Comparison of ENCODE assay signal across 25 cellular contexts in genomic region chr2:211486-212184, GRCh38.
"Had no signal": no experiment of that assay in that cellular context is flagged by ENCODE, and none has a peak within 500 bp of the region (broad histone marks: within the 10 kb centered on the region; RNA-seq: fewer than 3 reads in every experiment).

No MANE protein-coding gene starts in this region.

- H3K36me3 ChIP-seq: stomach, suprapubic skin, thoracic aorta, thyroid gland, tibial artery, transverse colon, upper lobe of left lung, upper lobe of right lung, uterus, vagina had no signal

- H3K4me3 ChIP-seq: stomach, suprapubic skin, testis, thoracic aorta, thyroid gland, tibial artery, tibial nerve, transverse colon, upper lobe of left lung, upper lobe of right lung, uterus, vagina had no signal

- H3K27me3 ChIP-seq: testis, thyroid gland, upper lobe of left lung, uterus, vagina had no signal

- FAIRE-seq: urothelium cell line had no signal

- H3K27ac ChIP-seq: stomach, suprapubic skin, testis, thoracic aorta, thyroid gland, tibial artery, tibial nerve, transverse colon, upper lobe of left lung, upper lobe of right lung, uterus, vagina had no signal

- ATAC-seq: stimulated activated effector memory CD8-positive, alpha-beta T cell treated with anti-CD3 and anti-CD28 coated beads, Interleukin-12 subunit alpha, Interleukin-12 subunit beta, amount 100 ng/mL, for 72 hours; stimulated activated memory B cell treated with anti-CD40 and anti-IgM and Interleukin-4, amounts not matched to agents 10 μg/mL and 1 μg/mL and 100 μg/mL, for 72 hours; stimulated activated naive B cell treated with anti-CD40 and anti-IgM and Interleukin-4, amounts not matched to agents 10 μg/mL and 1 μg/mL and 100 μg/mL, for 72 hours; stimulated activated naive CD8-positive, alpha-beta T cell treated with anti-CD3 and anti-CD28 coated beads, Interleukin-15, amount 100 ng/mL, for 72 hours; stimulated activated naive CD8-positive, alpha-beta T cell treated with anti-CD3 and anti-CD28 coated beads, Interleukin-15, Interleukin-2, amounts not matched to agents 100 U/mL and 50 U/mL, for 24 hours; upper lobe of right lung had no signal

- DNase-seq: stimulated activated CD4-positive, alpha-beta T cell treated with anti-CD3 and anti-CD28 coated beads, Interleukin-2, amount 100 ng/mL, for 48 hours; stimulated activated CD4-positive, alpha-beta T cell treated with anti-CD3 and anti-CD28 coated beads, Interleukin-4, amount 100 ng/mL, for 1 hour; stimulated activated CD4-positive, alpha-beta T cell treated with anti-CD3 and anti-CD28 coated beads, Interleukin-4, amount 100 ng/mL, for 24 hours; stimulated activated CD4-positive, alpha-beta T cell treated with anti-CD3 and anti-CD28 coated beads, Interleukin-4, amount 100 ng/mL, for 4 hours; stimulated activated naive B cell treated with anti-CD40 and anti-IgM and Interleukin-4, amounts not matched to agents 10 μg/mL and 1 μg/mL and 100 μg/mL, for 72 hours; stimulated activated naive CD4-positive, alpha-beta T cell; stimulated activated naive CD4-positive, alpha-beta T cell treated with Interleukin-2 at 50 U/mL for 16 hours; stimulated activated naive CD8-positive, alpha-beta T cell treated with anti-CD3 and anti-CD28 coated beads, Interleukin-15, amount 100 ng/mL, for 72 hours; stimulated activated naive CD8-positive, alpha-beta T cell treated with anti-CD3 and anti-CD28 coated beads, Interleukin-15, Interleukin-2, amounts not matched to agents 100 U/mL and 50 U/mL, for 24 hours; stomach; substantia nigra; testis; thyroid gland; tibial artery; transverse colon; upper lobe of left lung; upper lobe of right lung; uterus had no signal

- H3K9me3 ChIP-seq: suprapubic skin, testis, thoracic aorta, thyroid gland, upper lobe of right lung, uterus, vagina had no signal

- H3K4me1 ChIP-seq: suprapubic skin, testis, thyroid gland, tibial nerve, transverse colon, upper lobe of left lung, upper lobe of right lung, uterus, vagina had no signal
